ENCODE assay signal across 10 cellular contexts in the genomic region with DNA sequence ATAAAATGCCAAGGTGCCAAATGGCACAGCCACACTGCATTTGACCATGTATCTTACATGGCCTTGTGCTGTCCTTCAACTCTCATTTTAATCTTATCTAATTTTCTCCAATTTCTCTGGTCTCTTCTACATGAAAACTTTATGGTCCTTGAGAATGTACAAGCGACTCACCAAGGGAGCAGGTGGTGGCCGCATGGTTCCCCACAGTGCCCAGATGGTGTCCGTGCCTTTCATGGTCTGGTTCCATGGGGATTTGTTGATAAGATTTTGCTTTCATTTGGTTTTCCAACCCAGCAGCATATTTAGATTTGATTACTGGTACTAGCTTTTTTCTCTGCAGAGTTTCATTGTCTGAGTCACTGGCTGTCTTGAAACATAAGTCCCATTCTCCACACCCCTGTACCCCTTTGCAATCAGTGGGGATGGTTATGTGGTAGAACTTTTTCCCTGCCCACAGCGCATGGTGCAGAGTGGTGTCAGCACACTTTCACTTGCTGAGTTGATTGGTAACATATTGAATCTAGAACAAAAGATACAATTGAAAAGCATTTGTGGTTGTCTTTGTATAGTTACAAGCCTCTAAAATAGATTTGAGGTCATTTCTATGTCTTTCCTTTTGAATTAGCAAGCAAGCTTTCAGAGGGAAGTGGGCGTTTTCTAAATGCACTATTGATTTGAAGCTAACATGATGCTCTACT. TPM values are rescaled to one million over a fixed set of nuclear protein-coding genes. Genes with fewer than 3 reads are reported as not detected.
DNase-seq lines count a peak whose midpoint lies in the region; ATAC-seq and TF ChIP-seq lines count a peak whose summit lies in the region.
"Had no signal": no experiment of that assay in that cellular context is flagged by ENCODE, and none has a peak within 500 bp of the region (broad histone marks: within the 10 kb centered on the region; RNA-seq: fewer than 3 reads in every experiment).

No MANE protein-coding gene starts in this region.

- H3K27me3 ChIP-seq in stomach = no peaks in the 10 kb centered on the region
- H3K27me3 ChIP-seq: hepatocyte had no signal

- no peak overlapping the region for H3K4me3 Mint-ChIP-seq in mesothelial cell of epicardium

- TF ChIP-seq POLR2A in stomach (IDR thresholded peaks at IDR 0.05) = no peak

- TF ChIP-seq EP300 in stomach (IDR thresholded peaks at IDR 0.05) = no peak

- no peaks in the 10 kb centered on the region for H3K9me3 ChIP-seq in stomach

- H3K27ac ChIP-seq in stomach = no peak overlapping the region
- H3K27ac ChIP-seq: hepatocyte, HL-60 had no signal

- peak; percentile 65 for DNase-seq in GM12864 (ENCODE audit: low read depth)
- peak; percentile 76 for DNase-seq in LHCN-M2 (ENCODE audit: low read depth)
- DNase-seq in mesothelial cell of epicardium (ENCODE audit: low spot score in 2 of 2, unreplicated experiment in 2 of 2) = no peak
- DNase-seq in RKO (ENCODE audit: low spot score) = no peak
- no peak for DNase-seq in NCI-H1694 (lab: John Stamatoyannopoulos, UW)
- no peak for DNase-seq in stomach

- peak; percentile 78 for ATAC-seq in GM21390 (IDR thresholded peaks at IDR 0.05; ENCODE audit: unreplicated experiment)
- no peak for ATAC-seq in GM18873 (IDR thresholded peaks at IDR 0.05; ENCODE audit: low FRiP score, unreplicated experiment)

- no peaks in the 10 kb centered on the region for H3K27me3 Mint-ChIP-seq in mesothelial cell of epicardium (ENCODE audit: low read depth)

- TF ChIP-seq CTCF in GM12864 (IDR thresholded peaks at IDR 0.05; ENCODE audit: low read depth, low read length, missing control alignments) (no peak), mesothelial cell of epicardium (IDR thresholded peaks at IDR 0.05; ENCODE audit: unreplicated experiment) (no peak), stomach (IDR thresholded peaks at IDR 0.05) (no peak)

- peaks cover 37 to 94% (median 74%) of the 10 kb centered on the region in 4 donors for H3K4me1 ChIP-seq in stomach

- no peaks in the 10 kb centered on the region for H3K9me3 Mint-ChIP-seq in mesothelial cell of epicardium

- no peak overlapping the region for H3K4me3 ChIP-seq in GM12864 (ENCODE audit: low read depth, low read length)
- H3K4me3 ChIP-seq in stomach = no peak overlapping the region
- H3K4me3 ChIP-seq: hepatocyte had no signal

- H3K27ac Mint-ChIP-seq in mesothelial cell of epicardium = peak overlapping the region; percentile 97

- H3K36me3 Mint-ChIP-seq in mesothelial cell of epicardium = no peaks in the 10 kb centered on the region

- intact Hi-C loops in stomach (cut with DNase I; ENCODE audit: low total_unique reads) = no loop called here

- WGBS in stomach, 5 donors = 47 to 70% (median 61%) methylated on average over 5 of the region's 5 CpGs

- H3K36me3 ChIP-seq in stomach = no peaks in the 10 kb centered on the region

- peaks cover 91% of the 10 kb centered on the region for H3K4me1 Mint-ChIP-seq in mesothelial cell of epicardium

RNA-seq across cellular contexts. Expression of a gene that starts 24.1 kb away (rescaled TPM):
- total RNA-seq in LHCN-M2 (2014; rRNA removed) (6.3 and 6.5 TPM in 2 replicates), mesothelial cell of epicardium (35.9 to 37.3 TPM (median 36.4 TPM) in 3 replicates), stomach (10 to 100 TPM in 1 of 5 donors, 1 to 10 TPM in 4; 1.8 to 52.7 (median 6.4) TPM)
- polyA plus RNA-seq in LHCN-M2 (2012) = 2.1 TPM
- 1 to 10 TPM; 1.4 to 2.9 (median 1.7) TPM for polyA plus RNA-seq in stomach

Comparison
In these comparisons a context has a peak if more than half of its experiments do, and no peak if none do; other contexts are left out.
1. DNase-seq: peak in GM12864 (single experiment) and LHCN-M2 (single experiment); none in mesothelial cell of epicardium (0 of 2), RKO (single experiment), NCI-H1694 (single experiment) and stomach (single experiment).